19 cellular contexts compared by ENCODE assay signal in genomic region chr3:22634450-22634849, GRCh38.
DNase-seq lines count a peak whose midpoint lies in the region; ATAC-seq, FAIRE-seq and TF ChIP-seq lines count a peak whose summit lies in the region.
"Had no signal": no experiment of that assay in that cellular context is flagged by ENCODE, and none has a peak within 500 bp of the region (broad histone marks: within the 10 kb centered on the region; RNA-seq: fewer than 3 reads in every experiment).

No MANE protein-coding gene starts in this region.

- no peak for DNase-seq in neuronal stem cell (ENCODE audit: low spot score)
- no peak for DNase-seq in T-helper 9 cell
- DNase-seq in NCI-H1436 treated with DMSO at 0.1 percent for 48 hours (lab: John Stamatoyannopoulos, UW), result no peak
- no peak for DNase-seq in D721Med (ENCODE audit: insufficient read length, low spot score)
- DNase-seq: CD8-positive, alpha-beta T cell; DMS79; NCI-H1048; NCI-H2081 treated with DMSO at 0.1 percent for 48 hours; NCI-H510A; NCI-H774; Peyer's patch; T-cell had no signal

- no peak overlapping the region for H3K14ac ChIP-seq in neuronal stem cell (ENCODE audit: low read length)

- H3K79me1 ChIP-seq in neuronal stem cell (ENCODE audit: low read depth, low read length), result no peaks in the 10 kb centered on the region

- no peak overlapping the region for H2AK5ac ChIP-seq in neuronal stem cell (ENCODE audit: low read depth, low read length)

- ATAC-seq in GM18502 (IDR thresholded peaks at IDR 0.05; ENCODE audit: poor library complexity, unreplicated experiment), result peak; percentile 75
- peak; percentile 70 for ATAC-seq in GM21529 (IDR thresholded peaks at IDR 0.05; ENCODE audit: unreplicated experiment)
- peak; percentile 68 for ATAC-seq in HG02884 (IDR thresholded peaks at IDR 0.05; ENCODE audit: unreplicated experiment)
- peak; percentile 46 for ATAC-seq in HG03565 (IDR thresholded peaks at IDR 0.05; ENCODE audit: unreplicated experiment)
- ATAC-seq: CD8-positive, alpha-beta T cell; Right ventricle myocardium inferior; T-cell had no signal

- H4K8ac ChIP-seq in neuronal stem cell (ENCODE audit: low read depth, low read length), result no peak overlapping the region

- H3K36me3 ChIP-seq in neuronal stem cell (replicated peaks in 1 of 2; ENCODE audit: control insufficient read depth in 2 of 2, insufficient read depth in 2 of 2, low read length in 2 of 2), result no peaks in the 10 kb centered on the region
- H3K36me3 ChIP-seq: BLaER1, Peyer's patch had no signal

- H2BK15ac ChIP-seq in neuronal stem cell (ENCODE audit: low read length), result no peak overlapping the region

- no peaks in the 10 kb centered on the region for H3K27me3 ChIP-seq in neuronal stem cell (ENCODE audit: control insufficient read depth in 3 of 3, insufficient read depth in 3 of 3, low read depth in 1 of 3, low read length in 3 of 3)
- H3K27me3 ChIP-seq: BLaER1, Peyer's patch had no signal

- no peak for TF ChIP-seq CTCF in D721Med (IDR thresholded peaks at IDR 0.05; ENCODE audit: insufficient read depth, missing control alignments)

- no peak overlapping the region for H3K18ac ChIP-seq in neuronal stem cell (ENCODE audit: low read length)

- no peak overlapping the region for H3K4ac ChIP-seq in neuronal stem cell (ENCODE audit: low read length)

- no peak overlapping the region for H2AFZ ChIP-seq in neuronal stem cell (ENCODE audit: low read length)

- no peak overlapping the region for H2BK120ac ChIP-seq in neuronal stem cell (ENCODE audit: low read depth, low read length)

- no peaks in the 10 kb centered on the region for H3K4me1 ChIP-seq in neuronal stem cell (ENCODE audit: control insufficient read depth in 2 of 2, insufficient read depth in 1 of 2, low read depth in 1 of 2, low read length in 2 of 2)
- H3K4me1 ChIP-seq: BLaER1, Peyer's patch had no signal

- no CpG with 5 or more reads among the region's 1 CpG for WGBS in neuronal stem cell (ENCODE audit: extremely low coverage in 2 of 2, insufficient read length in 2 of 2, insufficient replicate concordance in 1 of 2), 2 donors

- no peak overlapping the region for H4K91ac ChIP-seq in neuronal stem cell (ENCODE audit: low read depth, low read length, poor library complexity)

- H3K27ac ChIP-seq in neuronal stem cell (replicated peaks; ENCODE audit: low read length), result no peak overlapping the region
- H3K27ac ChIP-seq: BLaER1, Peyer's patch had no signal

- H2BK5ac ChIP-seq in neuronal stem cell (ENCODE audit: low read length), result no peak overlapping the region

- no peak overlapping the region for H3K4me3 ChIP-seq in neuronal stem cell (ENCODE audit: low read length in 2 of 2)
- H3K4me3 ChIP-seq: BLaER1, Peyer's patch had no signal

- no peak overlapping the region for H2BK12ac ChIP-seq in neuronal stem cell (ENCODE audit: low read length)

- H3K4me2 ChIP-seq in neuronal stem cell (ENCODE audit: insufficient read depth, low read length, poor library complexity, severe bottlenecking), result no peak overlapping the region
- H3K4me2 ChIP-seq: BLaER1 had no signal

- H3K23ac ChIP-seq in neuronal stem cell (ENCODE audit: low read depth, low read length, poor library complexity), result no peak overlapping the region

- no peak for FAIRE-seq in D721Med (lab: Jason Lieb, UNC)
- FAIRE-seq: H1 had no signal

- H3K9ac ChIP-seq in neuronal stem cell (ENCODE audit: low read depth, low read length, poor library complexity), result no peak overlapping the region
- H3K9ac ChIP-seq: BLaER1 had no signal

- no peaks in the 10 kb centered on the region for H3K9me3 ChIP-seq in neuronal stem cell (replicated peaks in 1 of 2; ENCODE audit: control insufficient read depth in 2 of 2, insufficient read depth in 1 of 2, low read depth in 1 of 2, low read length in 2 of 2)
- H3K9me3 ChIP-seq: Peyer's patch had no signal
